ENCODE assay signal across 2 cellular contexts in genomic region chrX:31590581-31591113, GRCh38.
TF ChIP-seq lines count a peak whose summit lies in the region.

No MANE protein-coding gene starts in this region.

TF ChIP-seq in IMR-90, 13 proteins besides CTCF, POLR2A, EP300 and RAD21 (continued from another document):
- TF ChIP-seq ELK1 (IDR thresholded peaks at IDR 0.05; ENCODE audit: borderline replicate concordance, low read depth, low read length): no peak

TF ChIP-seq in K562, 482 proteins besides CTCF, POLR2A, EP300 and RAD21 (continued from another document):
- TF ChIP-seq HDAC3 (IDR thresholded peaks at IDR 0.05; ENCODE audit: borderline replicate concordance, partially characterized antibody) (no peak), ZKSCAN1 (IDR thresholded peaks at IDR 0.05; ENCODE audit: low read depth, low read length) (no peak), ARID1B (IDR thresholded peaks at IDR 0.05) (peak; percentile 12; the same call in 1 of the 2 replicates), ATF3 (IDR thresholded peaks at IDR 0.05) (peak; percentile 71), ATF3 (CRISPR knock-in tag; conservative IDR thresholded peaks at IDR 0.05) (no peak), JUND (IDR thresholded peaks at IDR 0.05; ENCODE audit: borderline replicate concordance, low read depth, low read length) (peak; percentile 90), JUND (tag; IDR thresholded peaks at IDR 0.05; ENCODE audit: borderline replicate concordance, low read depth, low read length) (peak; percentile 84; the same call in 2 of the 3 replicates), TBL1XR1 (IDR thresholded peaks at IDR 0.05; ENCODE audit: low read length in 2 of 2) (no peak), CEBPG (CRISPR knock-in tag; IDR thresholded peaks at IDR 0.05) (no peak), CEBPG (tag; conservative IDR thresholded peaks at IDR 0.05 in 1 of 2, IDR thresholded peaks at IDR 0.05 in 1 of 2) (no peak), MTA1 (IDR thresholded peaks at IDR 0.05; ENCODE audit: borderline replicate concordance) (no peak), PYGO2 (tag; IDR thresholded peaks at IDR 0.05) (no peak), ILF3 (IDR thresholded peaks at IDR 0.05; ENCODE audit: borderline replicate concordance) (no peak), LEF1 (IDR thresholded peaks at IDR 0.05) (no peak), HOXB6 (CRISPR knock-in tag; IDR thresholded peaks at IDR 0.05; ENCODE audit: borderline replicate concordance) (no peak), E2F6 (IDR thresholded peaks at IDR 0.05; ENCODE audit: borderline replicate concordance in 1 of 2, extremely low read depth in 1 of 2, insufficient read depth in 1 of 2, insufficient read length in 1 of 2, low read depth in 1 of 2, low read length in 1 of 2, poor library complexity in 1 of 2, severe bottlenecking in 1 of 2) (no peak), USF2 (CRISPR knock-in tag; IDR thresholded peaks at IDR 0.05) (no peak), TOE1 (IDR thresholded peaks at IDR 0.05; ENCODE audit: borderline replicate concordance) (no peak), TOE1 (CRISPR knock-in tag; IDR thresholded peaks at IDR 0.05; ENCODE audit: borderline replicate concordance, low read depth) (no peak), NFIC (IDR thresholded peaks at IDR 0.05) (peak; percentile 48), TFAP4 (CRISPR knock-in tag; IDR thresholded peaks at IDR 0.05; ENCODE audit: borderline replicate concordance) (no peak), BMI1 (IDR thresholded peaks at IDR 0.05; ENCODE audit: low read length) (no peak), NFE2 (IDR thresholded peaks at IDR 0.05; ENCODE audit: low read depth) (0 out of 2 replicates have a peak, but pooled peaks have one; percentile 13), NCOA4 (IDR thresholded peaks at IDR 0.05; ENCODE audit: partially characterized antibody) (no peak), MED1 (CRISPR knock-in tag; IDR thresholded peaks at IDR 0.05; ENCODE audit: borderline replicate concordance) (no peak), PKNOX1 (IDR thresholded peaks at IDR 0.05) (no peak), TSHZ1 (CRISPR knock-in tag; IDR thresholded peaks at IDR 0.05) (no peak), FOXK1 (CRISPR knock-in tag; IDR thresholded peaks at IDR 0.05; ENCODE audit: borderline replicate concordance) (no peak), ZNF551 (CRISPR knock-in tag; IDR thresholded peaks at IDR 0.05) (no peak)
